Comparison of ENCODE assay signal across 29 cellular contexts in genomic region chr10:90964781-90965462, GRCh38. TPM values are rescaled to one million over a fixed set of nuclear protein-coding genes. Genes with fewer than 3 reads are reported as not detected.
A peak's percentile ranks its signal among the peaks of the same experiment; 100 is the strongest.
DNase-seq lines count a peak whose midpoint lies in the region; TF ChIP-seq lines count a peak whose summit lies in the region.
"Had no signal": no experiment of that assay in that cellular context is flagged by ENCODE, and none has a peak within 500 bp of the region (broad histone marks: within the 10 kb centered on the region; RNA-seq: fewer than 3 reads in every experiment).

No MANE protein-coding gene starts in this region.

- H3K4me2 ChIP-seq in GM23248 (ENCODE audit: unreplicated experiment) = peak overlapping the region; percentile 19
- H3K4me2 ChIP-seq: A549, BLaER1 had no signal

- H3K9me3 ChIP-seq in GM23248 (ENCODE audit: low read depth) (no peaks in the 10 kb centered on the region), endodermal cell (ENCODE audit: control insufficient read depth, low read length) (no peaks in the 10 kb centered on the region), right atrium auricular region (no peaks in the 10 kb centered on the region)
- H3K9me3 ChIP-seq: A549, BLaER1, neutrophil, SJSA1, tibial artery had no signal

- no peaks in the 10 kb centered on the region for H4K20me1 ChIP-seq in GM23248 (ENCODE audit: insufficient read depth)
- H4K20me1 ChIP-seq: BLaER1 had no signal

- no peak overlapping the region for H3K4me3 Mint-ChIP-seq in endodermal cell
- H3K4me3 Mint-ChIP-seq: activated CD4-positive, alpha-beta T cell treated with anti-CD3 and anti-CD28 coated beads for 36 hours; T-helper 17 cell had no signal

- no peaks in the 10 kb centered on the region for H3K36me3 Mint-ChIP-seq in endodermal cell (ENCODE audit: low read depth)
- H3K36me3 Mint-ChIP-seq: activated naive CD4-positive, alpha-beta T cell treated with anti-CD3 and anti-CD28 coated beads, Interleukin-2, amount 50 U/mL, for 72 hours had no signal

- DNase-seq in A172 (ENCODE audit: low spot score) = peak; percentile 30
- DNase-seq in GM23248 = peak; percentile 22
- no peak for DNase-seq in endodermal cell
- DNase-seq in right atrium auricular region (ENCODE audit: low spot score) = peak; percentile 57
- DNase-seq in germinal center (ENCODE audit: low spot score) = no peak
- DNase-seq in mesenteric fat pad (ENCODE audit: low spot score) = no peak
- DNase-seq in OCI-M1 (lab: John Stamatoyannopoulos, UW) = no peak
- DNase-seq in T-helper 9 cell = no peak
- DNase-seq: activated CD4-positive, alpha-beta T cell treated with anti-CD3 and anti-CD28 coated beads for 36 hours; activated T-cell treated with anti-CD3 and anti-CD28 coated beads for 4 hours; aorta; central memory CD4-positive, alpha-beta T cell; COR-L47; DMS53; mesendoderm; MM.1S; NCI-H2081; NCI-H226; T-helper 17 cell; tibial artery had no signal

- peaks cover 36% of the 10 kb centered on the region for H3F3A ChIP-seq in GM23248 (ENCODE audit: insufficient read depth)

- no peak overlapping the region for H3K9ac ChIP-seq in GM23248
- no peak overlapping the region for H3K9ac ChIP-seq in endodermal cell (ENCODE audit: extremely low read depth, low read length, poor library complexity, severe bottlenecking)
- H3K9ac ChIP-seq: BLaER1 had no signal

- H3K36me3 ChIP-seq in GM23248 (ENCODE audit: low read depth) (no peaks in the 10 kb centered on the region), endodermal cell (ENCODE audit: control insufficient read depth, insufficient read depth, low read length) (no peaks in the 10 kb centered on the region), right atrium auricular region (peaks cover 36% of the 10 kb centered on the region)
- H3K36me3 ChIP-seq: BLaER1, neutrophil, SJSA1, tibial artery had no signal

- H3K27ac ChIP-seq in GM23248 (no peak overlapping the region), endodermal cell (ENCODE audit: low read depth, low read length) (no peak overlapping the region), right atrium auricular region (peak overlapping the region; percentile 81 to 93)
- H3K27ac ChIP-seq: A549, BLaER1, neutrophil, SJSA1 had no signal

- H3K4me1 Mint-ChIP-seq in endodermal cell = peaks cover 9% of the 10 kb centered on the region
- H3K4me1 Mint-ChIP-seq: activated CD4-positive, alpha-beta T cell treated with anti-CD3 and anti-CD28 coated beads for 36 hours; T-helper 17 cell had no signal

- no peaks in the 10 kb centered on the region for H3K79me2 ChIP-seq in GM23248 (ENCODE audit: insufficient read depth)

- H3K9me2 ChIP-seq in GM23248 (ENCODE audit: insufficient read depth) = no peaks in the 10 kb centered on the region

- in situ Hi-C loops in GM23248 (cut with MboI) = no loop called here

- H3K4me1 ChIP-seq in GM23248 (ENCODE audit: insufficient read depth) (peaks cover 47% of the 10 kb centered on the region), endodermal cell (ENCODE audit: control insufficient read depth, insufficient read depth, low read length) (no peaks in the 10 kb centered on the region), right atrium auricular region (peaks cover 3 to 32% of the 10 kb centered on the region in 2 donors)
- H3K4me1 ChIP-seq: BLaER1 had no signal

- TF ChIP-seq CTCF in endodermal cell (conservative IDR thresholded peaks at IDR 0.05) = peak; percentile 28
- TF ChIP-seq CTCF in right atrium auricular region (IDR thresholded peaks at IDR 0.05) = no peak

- H2AFZ ChIP-seq in GM23248 = no peak overlapping the region

- no peaks in the 10 kb centered on the region for H3K27me3 ChIP-seq in GM23248 (replicated peaks; ENCODE audit: insufficient read depth)
- peaks cover 11% of the 10 kb centered on the region for H3K27me3 ChIP-seq in endodermal cell (ENCODE audit: control insufficient read depth, insufficient read depth, low read length, poor library complexity, severe bottlenecking)
- no peaks in the 10 kb centered on the region for H3K27me3 ChIP-seq in right atrium auricular region
- H3K27me3 ChIP-seq: BLaER1, neutrophil, SJSA1, tibial artery had no signal

- H3K27ac Mint-ChIP-seq in endodermal cell = no peak overlapping the region
- H3K27ac Mint-ChIP-seq: activated CD4-positive, alpha-beta T cell treated with anti-CD3 and anti-CD28 coated beads for 36 hours; progenitor cell of endocrine pancreas; T-helper 17 cell had no signal

- H3K9me3 Mint-ChIP-seq in endodermal cell = no peaks in the 10 kb centered on the region
- H3K9me3 Mint-ChIP-seq: activated naive CD4-positive, alpha-beta T cell treated with anti-CD3 and anti-CD28 coated beads, Interleukin-2, amount 50 U/mL, for 72 hours had no signal

- H3K4me3 ChIP-seq in GM23248 (no peak overlapping the region), endodermal cell (ENCODE audit: low read length) (no peak overlapping the region), right atrium auricular region (no peak overlapping the region)
- H3K4me3 ChIP-seq: A549, BLaER1, K562, SJSA1, skin epidermis, tibial artery had no signal

- H3K27me3 Mint-ChIP-seq in endodermal cell (ENCODE audit: insufficient read depth) = peaks cover 81% of the 10 kb centered on the region

- 81 to 86% methylated on average over 1 of the region's 1 CpG for WGBS in GM23248 (ENCODE audit: low coverage in 1 of 2, low lambda C conversion rate in 2 of 2, missing lambda C conversion rate in 2 of 2), 2 experiments
- WGBS in endodermal cell (ENCODE audit: insufficient coverage in 1 of 2, insufficient read length in 1 of 2), 2 experiments = 88 to 100% methylated on average over 1 of the region's 1 CpG

RNA-seq across cellular contexts. Expression of gene ANKRD1, which starts 44.0 kb away (rescaled TPM):
- total RNA-seq in A172 (2014; rRNA removed; shearing (Covaris generic)) = 705 and 1,018 TPM in 2 replicates
- 8.3 and 10.9 TPM in 2 replicates for total RNA-seq in GM23248 (2014; rRNA removed; shearing (Covaris generic))
- polyA plus RNA-seq in GM23248 (2016; fragmentation: Nextera tagmentation; extraction: Ambion mirVana) = 3.6 and 3.7 TPM in 2 replicates
- total RNA-seq in endodermal cell (10 to 100 TPM; 19.6 to 42.6 TPM), right atrium auricular region (1,000 to 10,000 TPM; 3,842 to 8,672 TPM), mesenteric fat pad (1.6 TPM)
- polyA plus RNA-seq in endodermal cell (2013, experiment 1 of 2) = 40.5 TPM
- 73.8 TPM for polyA plus RNA-seq in endodermal cell (2013, experiment 2 of 2)
- total RNA-seq: activated CD4-positive, alpha-beta T cell treated with anti-CD3 and anti-CD28 coated beads for 36 hours; activated naive CD4-positive, alpha-beta T cell treated with anti-CD3 and anti-CD28 coated beads, Interleukin-2, amount 50 U/mL, for 72 hours; HT-29; K562; T-helper 17 cell had no signal
- polyA plus RNA-seq: K562 had no signal

Comparison
In these comparisons a context has a peak if more than half of its experiments do, and no peak if none do; other contexts are left out.
1. DNase-seq: peak in A172 (single experiment), GM23248 (single experiment) and right atrium auricular region (single experiment); none in endodermal cell (single experiment), germinal center (single experiment), mesenteric fat pad (single experiment), OCI-M1 (single experiment) and T-helper 9 cell (single experiment).
2. H3K27ac ChIP-seq: peak in right atrium auricular region (2 of 2); none in GM23248 (single experiment) and endodermal cell (single experiment).
3. RNA of gene ANKRD1, which starts 44.0 kb away (total RNA-seq): 3,842 to 8,672 TPM in right atrium auricular region and 705 to 1,018 TPM in A172; 19.6 to 42.6 TPM in endodermal cell, 8.3 to 10.9 TPM in GM23248 and 1.6 TPM in mesenteric fat pad (single experiment); every median in the first group is over 10 times any median in the second.